In genomic region chr17:8120520-8121443, GRCh38 we compare ENCODE assay signal across 8 cellular contexts. TPM values are rescaled to one million over a fixed set of nuclear protein-coding genes. Genes with fewer than 3 reads are reported as not detected.
DNase-seq lines count a peak whose midpoint lies in the region; ATAC-seq, FAIRE-seq and TF ChIP-seq lines count a peak whose summit lies in the region.

No MANE protein-coding gene starts in this region.

- ATAC-seq in HG02678 (IDR thresholded peaks at IDR 0.05; ENCODE audit: unreplicated experiment), result no peak

- peak; percentile 67 for FAIRE-seq in GM12892 (lab: Jason Lieb, UNC)

- peak overlapping the region; percentile 91 for H3K27ac ChIP-seq in 22Rv1
- peak overlapping the region in 55 of 59 donors; percentile 12 to 98 (median 89) for H3K27ac ChIP-seq in dorsolateral prefrontal cortex

- H3K4me3 ChIP-seq in dorsolateral prefrontal cortex, result peak overlapping the region; percentile 56 to 90 (median 75)

- TF ChIP-seq CTCF in 22Rv1 (IDR thresholded peaks at IDR 0.05), result peak; percentile 35
- TF ChIP-seq CTCF in dorsolateral prefrontal cortex (IDR thresholded peaks at IDR 0.05 in 54 of 56, conservative IDR thresholded peaks at IDR 0.05 in 2 of 56; ENCODE audit: low read depth in 1 of 56, partially characterized antibody in 56 of 56), result peak in 25 of 56 donors; percentile 3 to 35 (median 17)

- H3K27me3 ChIP-seq in dorsolateral prefrontal cortex, result peaks cover 0 to 3% (median 0%) of the 10 kb centered on the region in 45 donors

- DNase-seq in GM12892 (ENCODE audit: insufficient read length) (no peak), NCI-H446 (lab: John Stamatoyannopoulos, UW) (peak; percentile 74 to 84), dorsolateral prefrontal cortex (peak in 7 of 10 donors; percentile 52 to 79 (median 63)), medulla oblongata (ENCODE audit: extremely low spot score) (peak; percentile 72)
- peak; percentile 90 for DNase-seq in activated CD4-positive, alpha-beta T cell treated with anti-CD3 and anti-CD28 coated beads for 48 hours
- DNase-seq in stimulated activated CD8-positive, alpha-beta memory T cell treated with anti-CD3 and anti-CD28 coated beads, Interleukin-15, amount 100 ng/mL, for 24 hours (ENCODE audit: low read depth), result peak; percentile 74

- intact Hi-C loops in dorsolateral prefrontal cortex (cut with DNase I), result loop anchor here (1.0 to 10.0 kb wide), 6 partner anchors 38 to 177 kb away; partner anchors contain the start of gene SLC25A35 (in 2 of the 2)

- no peak for TF ChIP-seq POLR2A in GM12892 (IDR thresholded peaks at IDR 0.05; ENCODE audit: low read depth, low read length)

RNA-seq across cellular contexts. Expression of gene ALOXE3, which starts 2.5 kb away (rescaled TPM):
- polyA plus RNA-seq in GM12892 (2012; ENCODE audit: missing spikeins), result not detected
- 1 to 10 TPM in 110 of 120 experiments, under 1 TPM in 10; 0.39 to 6.5 (median 2.0) TPM for total RNA-seq in dorsolateral prefrontal cortex

RNA-seq across cellular contexts. Expression of gene HES7, which starts 3.1 kb away (rescaled TPM):
- 0.21 TPM for polyA plus RNA-seq in GM12892 (2012; ENCODE audit: missing spikeins)
- total RNA-seq in dorsolateral prefrontal cortex, result 1 to 10 TPM in 88 of 120 experiments, under 1 TPM in 29, not detected in 3; 0.28 to 5.9 (median 1.7) TPM

RNA-seq across cellular contexts. Expression of gene PER1, which starts 31.4 kb away (rescaled TPM):
- polyA plus RNA-seq in GM12892 (2012; ENCODE audit: missing spikeins), result 11.8 TPM
- 100 to 1,000 TPM in 74 of 120 experiments, 10 to 100 TPM in 46; 46.9 to 218 (median 112) TPM for total RNA-seq in dorsolateral prefrontal cortex

RNA-seq across cellular contexts. Expression of gene ALOX12B, which starts 33.3 kb away (rescaled TPM):
- not detected for polyA plus RNA-seq in GM12892 (2012; ENCODE audit: missing spikeins)
- total RNA-seq in dorsolateral prefrontal cortex, result 1 to 10 TPM in 108 of 120 experiments, under 1 TPM in 5, not detected in 7; 0.56 to 8.3 (median 3.2) TPM

RNA-seq across cellular contexts. Expression of gene VAMP2, which starts 42.0 kb away (rescaled TPM):
- polyA plus RNA-seq in GM12892 (2012; ENCODE audit: missing spikeins), result 32.1 TPM
- 100 to 1,000 TPM; 264 to 763 (median 490) TPM for total RNA-seq in dorsolateral prefrontal cortex
